Comparison of ENCODE assay signal across 24 cellular contexts in genomic region chr1:247287460-247287859, GRCh38. TPM values are rescaled to one million over a fixed set of nuclear protein-coding genes. Genes with fewer than 3 reads are reported as not detected.
DNase-seq lines count a peak whose midpoint lies in the region; ATAC-seq and TF ChIP-seq lines count a peak whose summit lies in the region.
"Had no signal": no experiment of that assay in that cellular context is flagged by ENCODE, and none has a peak within 500 bp of the region (broad histone marks: within the 10 kb centered on the region; RNA-seq: fewer than 3 reads in every experiment).

No MANE protein-coding gene starts in this region.

- no peaks in the 10 kb centered on the region for H3K27me3 ChIP-seq in SK-N-SH (ENCODE audit: insufficient read depth)
- H3K27me3 ChIP-seq in smooth muscle cell (ENCODE audit: low read depth): no peaks in the 10 kb centered on the region
- H3K27me3 ChIP-seq: adrenal gland, cardiac muscle cell, left lung, uterus had no signal

- H2AFZ ChIP-seq in SK-N-SH (ENCODE audit: low read depth): no peak overlapping the region
- H2AFZ ChIP-seq in smooth muscle cell (ENCODE audit: low read depth): no peak overlapping the region

- H3K9ac ChIP-seq in SK-N-SH (no peak overlapping the region), smooth muscle cell (ENCODE audit: low read depth) (no peak overlapping the region)

- no peaks in the 10 kb centered on the region for H3K9me3 ChIP-seq in SK-N-SH
- no peaks in the 10 kb centered on the region for H3K9me3 ChIP-seq in smooth muscle cell (replicated peaks; ENCODE audit: low read depth)
- H3K9me3 ChIP-seq: adrenal gland, uterus had no signal

- POLR2A ChIA-PET in SK-N-SH (lab: Yijun Ruan, JAX): no interaction called here

- H3K4me1 ChIP-seq in SK-N-SH (ENCODE audit: control insufficient read depth in 1 of 2, insufficient read depth in 2 of 2, low read depth in 1 of 2, low read length in 1 of 2): no peaks in the 10 kb centered on the region
- no peaks in the 10 kb centered on the region for H3K4me1 ChIP-seq in smooth muscle cell (ENCODE audit: low read depth)
- H3K4me1 ChIP-seq: adrenal gland, left lung, uterus had no signal

- CTCF ChIA-PET in SK-N-SH (lab: Yijun Ruan, JAX): no interaction called here

- DNase-seq in SK-N-SH: no peak
- DNase-seq in NCI-H69 (lab: John Stamatoyannopoulos, UW): peak; percentile 33
- no peak for DNase-seq in choroid plexus epithelial cell (ENCODE audit: low read depth)
- no peak for DNase-seq in smooth muscle cell (lab: John Stamatoyannopoulos, UW; ENCODE audit: unreplicated experiment)
- no peak for DNase-seq in D341Med (ENCODE audit: low spot score)
- DNase-seq: activated CD4-positive, alpha-beta T cell treated with anti-CD3 and anti-CD28 coated beads for 36 hours; activated gamma-delta T cell treated with Interleukin-2 at 50 U/mL for 16 hours; DMS153; effector CD4-positive, alpha-beta T cell; glutamatergic neuron; left lung; NCI-H146; SW 1271; uterus had no signal

- H3K4me3 ChIP-seq in SK-N-SH (ENCODE audit: low read depth in 2 of 2, low read length in 1 of 2): no peak overlapping the region
- no peak overlapping the region for H3K4me3 ChIP-seq in choroid plexus epithelial cell (ENCODE audit: low read depth, low read length)
- no peak overlapping the region for H3K4me3 ChIP-seq in smooth muscle cell
- H3K4me3 ChIP-seq: adrenal gland, cardiac muscle cell, left lung, uterus had no signal

- TF ChIP-seq EP300 in SK-N-SH (IDR thresholded peaks at IDR 0.05; ENCODE audit: borderline replicate concordance in 1 of 2, low read depth in 1 of 2, low read length in 1 of 2): no peak

- H3K79me2 ChIP-seq in SK-N-SH (ENCODE audit: insufficient read depth) (no peaks in the 10 kb centered on the region), smooth muscle cell (ENCODE audit: low read depth) (no peaks in the 10 kb centered on the region)

- no peaks in the 10 kb centered on the region for H4K20me1 ChIP-seq in SK-N-SH (ENCODE audit: insufficient read depth)
- H4K20me1 ChIP-seq in smooth muscle cell (ENCODE audit: low read depth): no peaks in the 10 kb centered on the region

- H3K36me3 ChIP-seq in SK-N-SH (replicated peaks in 1 of 2; ENCODE audit: control insufficient read depth in 1 of 2, insufficient read depth in 2 of 2, low read length in 1 of 2): no peaks in the 10 kb centered on the region
- no peaks in the 10 kb centered on the region for H3K36me3 ChIP-seq in smooth muscle cell (ENCODE audit: low read depth)
- H3K36me3 ChIP-seq: adrenal gland, cardiac muscle cell, left lung, uterus had no signal

- ATAC-seq in SK-N-SH treated with all-trans-retinoic acid at 6 μM for 48 hours (no peak), HG02763 (IDR thresholded peaks at IDR 0.05; ENCODE audit: unreplicated experiment) (no peak), GM19463 (IDR thresholded peaks at IDR 0.05; ENCODE audit: unreplicated experiment) (no peak)
- ATAC-seq: activated CD4-positive, alpha-beta T cell treated with anti-CD3 and anti-CD28 coated beads for 36 hours; left lung had no signal

- TF ChIP-seq CTCF in SK-N-SH (IDR thresholded peaks at IDR 0.05) (peak; percentile 29), choroid plexus epithelial cell (conservative IDR thresholded peaks at IDR 0.05; ENCODE audit: low read depth, low read length) (peak; percentile 13), smooth muscle cell (IDR thresholded peaks at IDR 0.05; ENCODE audit: borderline replicate concordance, insufficient read depth, poor library complexity, severe bottlenecking) (peak; percentile 13)

- no peaks in the 10 kb centered on the region for H3F3A ChIP-seq in SK-N-SH (replicated peaks; ENCODE audit: insufficient read depth)
- H3F3A ChIP-seq in smooth muscle cell (ENCODE audit: low read depth): no peaks in the 10 kb centered on the region

- H3K9me2 ChIP-seq in SK-N-SH: no peaks in the 10 kb centered on the region

- TF ChIP-seq RAD21 in SK-N-SH (IDR thresholded peaks at IDR 0.05; ENCODE audit: low read length): no peak

- WGBS in SK-N-SH (ENCODE audit: low lambda C conversion rate): 67% methylated on average over 14 of the region's 14 CpGs
- WGBS in smooth muscle cell (ENCODE audit: low lambda C conversion rate): 97% methylated on average over 14 of the region's 14 CpGs

- H3K4me2 ChIP-seq in SK-N-SH: no peak overlapping the region
- no peak overlapping the region for H3K4me2 ChIP-seq in smooth muscle cell

- H3K27ac ChIP-seq in SK-N-SH (ENCODE audit: low read depth in 2 of 2, low read length in 1 of 2) (no peak overlapping the region), smooth muscle cell (ENCODE audit: low read depth) (no peak overlapping the region)
- H3K27ac ChIP-seq: adrenal gland, C4-2B, cardiac muscle cell, left lung, RWPE1, uterus had no signal

TF ChIP-seq in SK-N-SH, 30 proteins besides CTCF, POLR2A, EP300 and RAD21:
- TF ChIP-seq MEF2A (IDR thresholded peaks at IDR 0.05; ENCODE audit: borderline replicate concordance, low read depth) (no peak), FOXM1 (IDR thresholded peaks at IDR 0.05; ENCODE audit: low read depth) (no peak), GATA2 (CRISPR knock-in tag; IDR thresholded peaks at IDR 0.05) (no peak), EZH2phosphoT487 (IDR thresholded peaks at IDR 0.05; ENCODE audit: borderline replicate concordance, low read depth) (no peak)

TF ChIP-seq in SK-N-SH treated with all-trans-retinoic acid at 6 μM for 48 hours, 23 proteins besides CTCF, POLR2A, EP300 and RAD21:
- TF ChIP-seq ZFP3 (CRISPR knock-in tag; IDR thresholded peaks at IDR 0.05) (no peak), ZNF565 (CRISPR knock-in tag; conservative IDR thresholded peaks at IDR 0.05; ENCODE audit: low read depth) (no peak), ZNF8 (CRISPR knock-in tag; IDR thresholded peaks at IDR 0.05) (no peak), ESRRG (CRISPR knock-in tag; IDR thresholded peaks at IDR 0.05) (no peak), TSHZ2 (CRISPR knock-in tag; IDR thresholded peaks at IDR 0.05) (no peak), PATZ1 (CRISPR knock-in tag; IDR thresholded peaks at IDR 0.05; ENCODE audit: borderline replicate concordance) (no peak), ISL1 (CRISPR knock-in tag; IDR thresholded peaks at IDR 0.05) (no peak), OSR1 (CRISPR knock-in tag; IDR thresholded peaks at IDR 0.05) (no peak), BACH2 (CRISPR knock-in tag; IDR thresholded peaks at IDR 0.05; ENCODE audit: borderline replicate concordance) (no peak), CSDC2 (CRISPR knock-in tag; IDR thresholded peaks at IDR 0.05) (no peak), ZFP30 (CRISPR knock-in tag; IDR thresholded peaks at IDR 0.05) (no peak), GLIS3 (CRISPR knock-in tag; IDR thresholded peaks at IDR 0.05) (no peak)

RNA-seq across cellular contexts. Expression of gene VN1R5, which starts 31.6 kb away (rescaled TPM):
- not detected in 2 replicates for polyA plus RNA-seq in SK-N-SH (2012; rRNA removed)
- not detected in 2 replicates for polyA plus RNA-seq in SK-N-SH (2012; cell fraction: cytosol; rRNA removed)
- polyA plus RNA-seq in SK-N-SH (2012; cell fraction: nucleus; rRNA removed): not detected in 2 replicates
- not detected in 2 replicates for total RNA-seq in smooth muscle cell
- polyA plus RNA-seq in smooth muscle cell: not detected in 2 replicates
- total RNA-seq: activated CD4-positive, alpha-beta T cell treated with anti-CD3 and anti-CD28 coated beads for 36 hours; adrenal gland; cardiac muscle cell; HT1080; left lung; M059J; mucosa of gallbladder; uterus had no signal
- polyA plus RNA-seq: adrenal gland, cardiac muscle cell had no signal

RNA-seq across cellular contexts. Expression of gene ZNF496, which starts 44.2 kb away (rescaled TPM):
- polyA plus RNA-seq in SK-N-SH (2012; rRNA removed) (23.2 and 27.5 TPM in 2 replicates), smooth muscle cell (14.8 and 19.8 TPM in 2 replicates)
- polyA plus RNA-seq in SK-N-SH (2012; cell fraction: cytosol; rRNA removed): 14.0 and 21.1 TPM in 2 replicates
- polyA plus RNA-seq in SK-N-SH (2012; cell fraction: nucleus; rRNA removed): 36.3 and 56.5 TPM in 2 replicates
- total RNA-seq in smooth muscle cell: 37.0 and 39.5 TPM in 2 replicates
